Comparison of ENCODE assay signal across 10 cellular contexts in genomic region chr2:33457588-33458247, GRCh38. TPM values are rescaled to one million over a fixed set of nuclear protein-coding genes. Genes with fewer than 3 reads are reported as not detected.
DNase-seq lines count a peak whose midpoint lies in the region; ATAC-seq and TF ChIP-seq lines count a peak whose summit lies in the region.
"Had no signal": no experiment of that assay in that cellular context is flagged by ENCODE, and none has a peak within 500 bp of the region (broad histone marks: within the 10 kb centered on the region; RNA-seq: fewer than 3 reads in every experiment).

No MANE protein-coding gene starts in this region.

- no peak overlapping the region for H3K4me3 ChIP-seq in AG10803 (ENCODE audit: low read length)
- peak overlapping the region in 2 of 4 donors; percentile 1 to 15 for H3K4me3 ChIP-seq in esophagus muscularis mucosa

- no peak overlapping the region for H3K4me3 Mint-ChIP-seq in activated CD8-positive, alpha-beta T cell treated with anti-CD3 and anti-CD28 coated beads for 36 hours
- H3K4me3 Mint-ChIP-seq: CD4-positive, alpha-beta memory T cell; IgD-negative memory B cell had no signal

- ATAC-seq in GM21423 (IDR thresholded peaks at IDR 0.05; ENCODE audit: unreplicated experiment): peak; percentile 94
- ATAC-seq in activated CD8-positive, alpha-beta T cell treated with anti-CD3 and anti-CD28 coated beads for 36 hours: no peak

- peaks cover 0 to 3% (median under 1%) of the 10 kb centered on the region in 4 donors for H3K9me3 ChIP-seq in esophagus muscularis mucosa

- peak overlapping the region; percentile 62 to 80 (median 72) for H3K27ac ChIP-seq in esophagus muscularis mucosa (replicated peaks in 1 of 4)

- POLR2A ChIA-PET in activated CD8-positive, alpha-beta T cell treated with anti-CD3 and anti-CD28 coated beads for 36 hours (lab: Charles Lee): interaction anchor here (0.6 kb wide), 1 partner anchor 76 kb away, joined by 3 read pairs; no protein-coding TSS in a partner anchor

- peaks cover 4 to 36% (median 22%) of the 10 kb centered on the region in 4 donors for H3K4me1 ChIP-seq in esophagus muscularis mucosa

- H3K27ac Mint-ChIP-seq in activated CD8-positive, alpha-beta T cell treated with anti-CD3 and anti-CD28 coated beads for 36 hours: no peak overlapping the region
- H3K27ac Mint-ChIP-seq: CD4-positive, alpha-beta memory T cell; IgD-negative memory B cell had no signal

- CTCF ChIA-PET in activated CD8-positive, alpha-beta T cell treated with anti-CD3 and anti-CD28 coated beads for 36 hours (lab: Charles Lee): interaction anchor here (0.6 kb wide), 1 partner anchor 50 kb away, joined by 3 read pairs; no protein-coding TSS in a partner anchor

- peak; percentile 28 for TF ChIP-seq EP300 in esophagus muscularis mucosa (IDR thresholded peaks at IDR 0.05)

- no peaks in the 10 kb centered on the region for H3K36me3 Mint-ChIP-seq in activated CD8-positive, alpha-beta T cell treated with anti-CD3 and anti-CD28 coated beads for 36 hours (ENCODE audit: low read depth)
- H3K36me3 Mint-ChIP-seq: CD4-positive, alpha-beta memory T cell had no signal

- 20% methylated on average over 8 of the region's 8 CpGs for WGBS in esophagus muscularis mucosa

- H3K36me3 ChIP-seq in esophagus muscularis mucosa: no peaks in the 10 kb centered on the region

- no peaks in the 10 kb centered on the region for H3K4me1 Mint-ChIP-seq in activated CD8-positive, alpha-beta T cell treated with anti-CD3 and anti-CD28 coated beads for 36 hours (ENCODE audit: low read depth)
- H3K4me1 Mint-ChIP-seq: CD4-positive, alpha-beta memory T cell had no signal

- no peak for TF ChIP-seq POLR2A in esophagus muscularis mucosa (IDR thresholded peaks at IDR 0.05; ENCODE audit: low read depth)

- H3K9me3 Mint-ChIP-seq in activated CD8-positive, alpha-beta T cell treated with anti-CD3 and anti-CD28 coated beads for 36 hours: peaks cover 4% of the 10 kb centered on the region

- H3K27me3 Mint-ChIP-seq in activated CD8-positive, alpha-beta T cell treated with anti-CD3 and anti-CD28 coated beads for 36 hours: peaks cover 3% of the 10 kb centered on the region
- H3K27me3 Mint-ChIP-seq: IgD-negative memory B cell had no signal

- TF ChIP-seq CTCF in AG10803 (conservative IDR thresholded peaks at IDR 0.05; ENCODE audit: low read length): no peak
- TF ChIP-seq CTCF in esophagus muscularis mucosa (IDR thresholded peaks at IDR 0.05): no peak
- TF ChIP-seq CTCF in activated CD8-positive, alpha-beta T cell treated with anti-CD3 and anti-CD28 coated beads for 36 hours (IDR thresholded peaks at IDR 0.05): no peak

- intact Hi-C loops in esophagus muscularis mucosa (cut with DNase I): no loop called here
- intact Hi-C loops in activated CD8-positive, alpha-beta T cell treated with anti-CD3 and anti-CD28 coated beads for 36 hours (cut with micrococcal nuclease): loop anchor here (2.0 kb wide), 1 partner anchor 45 kb away; no protein-coding TSS in a partner anchor

- no peaks in the 10 kb centered on the region for H3K27me3 ChIP-seq in esophagus muscularis mucosa

- DNase-seq in AG10803 (ENCODE audit: low read depth) (peak; percentile 40), HuH-7.5 (ENCODE audit: low spot score) (peak; percentile 19), esophagus muscularis mucosa (ENCODE audit: extremely low spot score) (no peak), cerebellar cortex (ENCODE audit: low spot score) (no peak), HCEC 1CT (no peak)
- no peak for DNase-seq in activated CD8-positive, alpha-beta T cell treated with anti-CD3 and anti-CD28 coated beads for 36 hours
- DNase-seq in stimulated activated naive CD4-positive, alpha-beta T cell (lab: John Stamatoyannopoulos, UW): no peak
- DNase-seq: CD4-positive, alpha-beta memory T cell had no signal

RNA-seq across cellular contexts. Expression of gene RASGRP3, which starts 18.7 kb away (rescaled TPM):
- total RNA-seq in esophagus muscularis mucosa: 10 to 100 TPM in 1 of 4 donors, 1 to 10 TPM in 3; 3.7 to 10.6 (median 6.7) TPM
- total RNA-seq in activated CD8-positive, alpha-beta T cell treated with anti-CD3 and anti-CD28 coated beads for 36 hours: 1 to 10 TPM in 1 of 2 experiments, under 1 TPM in 1; 0.98 to 1.6 TPM

Comparison
In these comparisons a context has a peak if more than half of its experiments do, and no peak if none do; other contexts are left out.
1. DNase-seq: peak in AG10803 (single experiment) and HuH-7.5 (single experiment); none in esophagus muscularis mucosa (single experiment), activated CD8-positive, alpha-beta T cell treated with anti-CD3 and anti-CD28 coated beads for 36 hours (single experiment), stimulated activated naive CD4-positive, alpha-beta T cell (0 of 6), cerebellar cortex (single experiment) and HCEC 1CT (single experiment).